In the genomic region with DNA sequence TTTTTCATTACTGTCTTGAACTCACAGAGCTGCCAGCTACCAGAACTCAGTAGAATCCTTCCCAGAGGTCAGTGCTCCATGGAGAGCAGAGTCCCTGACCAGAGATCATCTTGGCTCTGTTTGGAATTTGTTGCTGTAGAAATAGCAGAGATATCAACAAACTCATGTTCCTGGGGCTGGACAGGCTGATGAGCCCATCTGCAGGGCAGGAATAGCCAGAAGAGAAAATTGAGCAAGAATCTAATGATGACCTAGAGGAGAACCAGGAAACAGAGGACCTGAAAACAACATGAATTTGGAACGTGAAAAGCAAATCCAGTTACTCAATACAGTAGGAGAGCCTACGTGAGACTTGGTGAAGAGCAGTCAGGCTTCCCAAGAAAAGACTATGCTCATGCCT, we compare ENCODE assay signal across 18 cellular contexts.
A peak's percentile ranks its signal among the peaks of the same experiment; 100 is the strongest.
DNase-seq lines count a peak whose midpoint lies in the region; ATAC-seq and TF ChIP-seq lines count a peak whose summit lies in the region.
"Had no signal": no experiment of that assay in that cellular context is flagged by ENCODE, and none has a peak within 500 bp of the region (broad histone marks: within the 10 kb centered on the region; RNA-seq: fewer than 3 reads in every experiment).

No MANE protein-coding gene starts in this region.

- peak overlapping the region; percentile 32 for H3K4me2 ChIP-seq in PC-9
- H3K4me2 ChIP-seq: BLaER1 treated with 17β-estradiol and CSF1 and Interleukin-3, amounts not matched to agents 10 nM and 100 nM had no signal

- peaks cover 4% of the 10 kb centered on the region; the same call in 1 of the 2 replicates for H3F3A ChIP-seq in PC-9 (ENCODE audit: insufficient read depth, low read depth)

- no peaks in the 10 kb centered on the region for H3K9me2 ChIP-seq in PC-9 (ENCODE audit: insufficient read depth)

- no peaks in the 10 kb centered on the region for H3K9me3 ChIP-seq in PC-9 (ENCODE audit: insufficient read depth, low read depth)
- no peaks in the 10 kb centered on the region for H3K9me3 ChIP-seq in thoracic aorta
- H3K9me3 ChIP-seq: BLaER1 treated with 17β-estradiol and CSF1 and Interleukin-3, amounts not matched to agents 10 nM and 100 nM; esophagus squamous epithelium; HAP-1; vagina had no signal

- H3K4me3 ChIP-seq in PC-9 (no peak overlapping the region), thoracic aorta (no peak overlapping the region)
- H3K4me3 ChIP-seq: BLaER1 treated with 17β-estradiol and CSF1 and Interleukin-3, amounts not matched to agents 10 nM and 100 nM; esophagus squamous epithelium; HAP-1; vagina had no signal

- CTCF ChIA-PET in PC-9 (lab: Charles Lee) = no interaction called here

- no peaks in the 10 kb centered on the region for H3K36me3 ChIP-seq in PC-9 (ENCODE audit: low read depth)
- no peaks in the 10 kb centered on the region for H3K36me3 ChIP-seq in thoracic aorta
- H3K36me3 ChIP-seq: BLaER1 treated with 17β-estradiol and CSF1 and Interleukin-3, amounts not matched to agents 10 nM and 100 nM; esophagus squamous epithelium; HAP-1; vagina had no signal

- peak overlapping the region; percentile 82 for H3K27ac ChIP-seq in PC-9
- H3K27ac ChIP-seq in thoracic aorta = no peak overlapping the region
- H3K27ac ChIP-seq: BLaER1 treated with 17β-estradiol and CSF1 and Interleukin-3, amounts not matched to agents 10 nM and 100 nM; vagina had no signal

- H4K20me1 ChIP-seq in PC-9 (ENCODE audit: insufficient read depth) = no peaks in the 10 kb centered on the region
- H4K20me1 ChIP-seq: BLaER1 treated with 17β-estradiol and CSF1 and Interleukin-3, amounts not matched to agents 10 nM and 100 nM had no signal

- intact Hi-C loops in PC-9 (cut with micrococcal nuclease; ENCODE audit: unreplicated experiment) = no loop called here

- peak overlapping the region; percentile 40; the same call in 1 of the 2 replicates for H2AFZ ChIP-seq in PC-9

- POLR2A ChIA-PET in PC-9 (lab: Charles Lee; ENCODE audit: unreplicated experiment) = interaction anchor here (0.6 kb wide), 1 partner anchor 166 kb away, joined by 3 read pairs; no protein-coding TSS in a partner anchor

- peak in 1 of 2 experiments; percentile 88 for DNase-seq in PC-9
- DNase-seq in left kidney (ENCODE audit: low read depth, low spot score) = peak; percentile 0
- no peak for DNase-seq in thoracic aorta (ENCODE audit: low spot score)
- DNase-seq in OCI-M1 (lab: John Stamatoyannopoulos, UW) = no peak
- DNase-seq: activated naive CD8-positive, alpha-beta T cell treated with anti-CD3 and anti-CD28 coated beads, Interleukin-2, amount 50 U/mL, for 24 hours; central memory CD4-positive, alpha-beta T cell; esophagus squamous epithelium; left colon; MV-4-11; NCI-H2029 treated with DMSO at 0.1 percent for 48 hours; NCI-H524 treated with DMSO at 0.1 percent for 48 hours; stimulated activated CD4-positive, alpha-beta T cell treated with anti-CD3 and anti-CD28 coated beads, Interleukin-4, amount 100 ng/mL, for 24 hours had no signal

- H3K79me2 ChIP-seq in PC-9 (ENCODE audit: low read depth) = no peaks in the 10 kb centered on the region

- BruUV-seq in PC-9 (replicated peaks; lab: Mats Ljungman, UMichigan) = no TSS peak

- H3K4me1 ChIP-seq in PC-9 (replicated peaks; ENCODE audit: insufficient read depth) = peaks cover 31% of the 10 kb centered on the region
- peaks cover 2 to 27% of the 10 kb centered on the region in 2 donors for H3K4me1 ChIP-seq in thoracic aorta (ENCODE audit: control insufficient read depth in 1 of 2, low read depth in 2 of 2)
- H3K4me1 ChIP-seq: BLaER1 treated with 17β-estradiol and CSF1 and Interleukin-3, amounts not matched to agents 10 nM and 100 nM had no signal

- no peaks in the 10 kb centered on the region for H3K27me3 ChIP-seq in PC-9 (ENCODE audit: insufficient read depth, low read depth)
- no peaks in the 10 kb centered on the region for H3K27me3 ChIP-seq in thoracic aorta (replicated peaks; ENCODE audit: insufficient read depth)
- H3K27me3 ChIP-seq: BLaER1 treated with 17β-estradiol and CSF1 and Interleukin-3, amounts not matched to agents 10 nM and 100 nM; esophagus squamous epithelium; vagina had no signal

- ATAC-seq in esophagus mucosa (peak; percentile 52), thoracic aorta (ENCODE audit: insufficient number of reproducible peaks, low FRiP score, low read depth) (peak; percentile 55), HG02981 (IDR thresholded peaks at IDR 0.05; ENCODE audit: unreplicated experiment) (no peak), GM18870 (IDR thresholded peaks at IDR 0.05; ENCODE audit: unreplicated experiment) (no peak)
- ATAC-seq: activated naive CD8-positive, alpha-beta T cell treated with anti-CD3 and anti-CD28 coated beads, Interleukin-2, amount 50 U/mL, for 24 hours; left colon had no signal

- TF ChIP-seq CTCF in PC-9 (conservative IDR thresholded peaks at IDR 0.05) (no peak), thoracic aorta (IDR thresholded peaks at IDR 0.05) (no peak)

Comparison
In these comparisons a context has a peak if more than half of its experiments do, and no peak if none do; other contexts are left out.
1. ATAC-seq: peak in esophagus mucosa (single experiment) and thoracic aorta (single experiment); none in HG02981 (single experiment) and GM18870 (single experiment).